8 cellular contexts compared by ENCODE assay signal in the genomic region with DNA sequence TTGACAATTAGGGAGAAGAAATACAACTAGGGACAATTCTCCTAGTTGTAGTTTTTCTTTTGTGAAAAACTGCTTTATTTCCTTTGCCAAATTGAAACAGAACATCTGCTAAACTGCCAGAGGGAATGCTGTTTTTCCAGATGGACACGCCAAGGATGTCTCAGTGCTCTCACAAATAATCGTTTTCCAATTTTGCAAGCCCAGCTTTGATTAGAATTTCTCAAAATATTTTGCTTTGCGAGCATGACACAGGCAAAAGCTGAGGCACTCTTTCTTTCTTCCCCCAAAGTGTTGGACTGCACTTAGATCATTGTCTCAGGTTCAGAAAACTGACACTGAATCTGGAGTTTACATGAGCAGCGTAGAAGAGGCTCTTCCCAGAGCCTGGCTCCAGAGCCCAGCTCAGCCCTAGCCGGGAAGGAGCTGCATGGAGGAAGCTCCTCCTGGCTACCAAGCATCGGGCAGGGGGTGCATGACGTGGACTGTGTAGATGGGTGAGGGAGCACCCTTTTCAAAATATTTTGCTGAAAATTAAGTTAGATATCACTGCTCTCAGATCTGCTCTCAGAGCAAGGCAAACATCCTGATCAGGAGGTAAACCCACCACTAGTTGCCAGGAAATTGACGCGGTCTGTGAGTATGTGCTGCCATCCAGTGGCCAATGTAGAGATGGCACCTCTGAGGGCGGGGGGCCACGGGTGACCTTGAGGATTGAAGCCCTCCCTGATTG.
DNase-seq lines count a peak whose midpoint lies in the region; ATAC-seq and TF ChIP-seq lines count a peak whose summit lies in the region.

No MANE protein-coding gene starts in this region.

- H3K9me3 Mint-ChIP-seq in activated naive CD8-positive, alpha-beta T cell treated with anti-CD3 and anti-CD28 coated beads, Interleukin-2, amount 10 ng/mL, durations not matched to agents 7 days and 5 days: no peaks in the 10 kb centered on the region

- peak overlapping the region; percentile 35 for H3K4me3 ChIP-seq in left ventricle myocardium inferior

- peaks cover 15% of the 10 kb centered on the region for H3K36me3 Mint-ChIP-seq in activated naive CD8-positive, alpha-beta T cell treated with anti-CD3 and anti-CD28 coated beads, Interleukin-2, amount 10 ng/mL, durations not matched to agents 7 days and 5 days

- no peak overlapping the region for H3K4me3 Mint-ChIP-seq in activated naive CD8-positive, alpha-beta T cell treated with anti-CD3 and anti-CD28 coated beads, Interleukin-2, amount 10 ng/mL, durations not matched to agents 7 days and 5 days

- TF ChIP-seq CTCF in left ventricle myocardium inferior (IDR thresholded peaks at IDR 0.05; ENCODE audit: borderline replicate concordance): peak; percentile 95

- peak; percentile 12 for DNase-seq in COLO668 (lab: John Stamatoyannopoulos, UW; ENCODE audit: unreplicated experiment)
- peak; percentile 64 for DNase-seq in HPDE6-E6E7 (ENCODE audit: extremely low spot score)
- peak; percentile 29 for DNase-seq in SK-N-DZ (ENCODE audit: low spot score)
- peak; percentile 81 for DNase-seq in activated naive CD8-positive, alpha-beta T cell treated with anti-CD3 and anti-CD28 coated beads, Interleukin-2, amount 10 ng/mL, durations not matched to agents 7 days and 5 days
- peak; percentile 45 for DNase-seq in left ventricle myocardium inferior
- DNase-seq in retina: peak; percentile 85

- no peaks in the 10 kb centered on the region for H3K27me3 ChIP-seq in left ventricle myocardium inferior (ENCODE audit: low read depth)

- peaks cover 7% of the 10 kb centered on the region for H3K4me1 ChIP-seq in left ventricle myocardium inferior

- no peak overlapping the region for H3K27ac Mint-ChIP-seq in activated naive CD8-positive, alpha-beta T cell treated with anti-CD3 and anti-CD28 coated beads, Interleukin-2, amount 10 ng/mL, durations not matched to agents 7 days and 5 days

- ATAC-seq in GM19438 (IDR thresholded peaks at IDR 0.05; ENCODE audit: low read depth, unreplicated experiment) (peak; percentile 90), HG03571 (IDR thresholded peaks at IDR 0.05; ENCODE audit: unreplicated experiment) (no peak)
- peak; percentile 86 for ATAC-seq in activated naive CD8-positive, alpha-beta T cell treated with anti-CD3 and anti-CD28 coated beads, Interleukin-2, amount 10 ng/mL, durations not matched to agents 7 days and 5 days (ENCODE audit: low read depth)

- H3K9me3 ChIP-seq in left ventricle myocardium inferior (replicated peaks): no peaks in the 10 kb centered on the region

- POLR2A ChIA-PET in activated naive CD8-positive, alpha-beta T cell treated with anti-CD3 and anti-CD28 coated beads, Interleukin-2, amount 10 ng/mL, durations not matched to agents 7 days and 5 days (lab: Charles Lee): interaction anchor here (0.6 to 0.7 kb wide), 2 partner anchors 299 to 317 kb away, joined by 3 to 4 read pairs; no protein-coding TSS in a partner anchor

- H3K4me1 Mint-ChIP-seq in activated naive CD8-positive, alpha-beta T cell treated with anti-CD3 and anti-CD28 coated beads, Interleukin-2, amount 10 ng/mL, durations not matched to agents 7 days and 5 days: peaks cover 30% of the 10 kb centered on the region

- H3K27ac ChIP-seq in left ventricle myocardium inferior (replicated peaks): peak overlapping the region; percentile 63

- H3K27me3 Mint-ChIP-seq in activated naive CD8-positive, alpha-beta T cell treated with anti-CD3 and anti-CD28 coated beads, Interleukin-2, amount 10 ng/mL, durations not matched to agents 7 days and 5 days: peaks cover 39% of the 10 kb centered on the region

- intact Hi-C loops in left ventricle myocardium inferior (cut with micrococcal nuclease): loop anchor here (10.0 kb wide), 1 partner anchor 321 kb away; no protein-coding TSS in a partner anchor

- H3K36me3 ChIP-seq in left ventricle myocardium inferior: no peaks in the 10 kb centered on the region

Comparison
In these comparisons a context has a peak if more than half of its experiments do, and no peak if none do; other contexts are left out.
1. DNase-seq: peak in every context shown above with its lines; median percentile 85 in retina; 81 in activated naive CD8-positive, alpha-beta T cell treated with anti-CD3 and anti-CD28 coated beads, Interleukin-2, amount 10 ng/mL, durations not matched to agents 7 days and 5 days; 64 in HPDE6-E6E7; 45 in left ventricle myocardium inferior; 29 in SK-N-DZ; 12 in COLO668.